8 cellular contexts compared by ENCODE assay signal in the genomic region with DNA sequence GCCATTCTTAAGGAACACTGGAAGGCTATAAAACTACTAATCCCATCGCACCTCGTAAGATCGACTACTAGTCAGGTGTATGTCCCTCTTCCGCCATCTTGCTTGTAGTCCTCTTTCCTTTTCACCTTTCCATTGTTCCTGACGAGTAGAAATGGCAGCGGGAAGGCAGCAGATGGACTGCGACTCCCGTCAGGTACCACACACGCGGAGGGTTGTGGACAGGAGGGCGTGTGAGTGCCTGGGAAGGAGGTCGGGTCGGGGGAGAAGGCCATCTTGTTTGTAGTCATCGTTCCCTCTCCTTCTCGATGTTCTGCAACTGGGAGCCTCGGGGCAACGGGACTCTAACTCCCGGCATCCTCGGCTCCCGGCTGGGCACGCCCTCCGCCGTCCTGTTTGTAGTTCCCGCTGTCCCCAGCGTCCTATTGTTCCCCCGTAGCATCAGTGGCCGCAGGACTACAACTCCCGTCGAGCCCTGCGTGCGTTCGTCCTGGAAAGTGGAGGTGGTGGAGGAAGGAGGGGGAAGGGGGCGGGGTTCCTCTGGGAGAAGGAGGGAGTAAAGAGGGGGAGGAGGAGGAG. TPM values are rescaled to one million over a fixed set of nuclear protein-coding genes. Genes with fewer than 3 reads are reported as not detected.
DNase-seq lines count a peak whose midpoint lies in the region; ATAC-seq and TF ChIP-seq lines count a peak whose summit lies in the region.

No MANE protein-coding gene starts in this region.

- H3K36me3 ChIP-seq in BJ (ENCODE audit: control insufficient read depth, insufficient read depth, low read length) = peaks cover 10% of the 10 kb centered on the region

- ATAC-seq in GM19372 (IDR thresholded peaks at IDR 0.05; ENCODE audit: low read depth, unreplicated experiment) (peak; percentile 61), HG03520 (IDR thresholded peaks at IDR 0.05; ENCODE audit: unreplicated experiment) (peak; percentile 51)

- no peak for TF ChIP-seq CTCF in BJ (IDR thresholded peaks at IDR 0.05; ENCODE audit: insufficient read depth, low read depth, low read length)

- peak; percentile 98 for DNase-seq in BJ (ENCODE audit: low read depth)
- peak; percentile 99 for DNase-seq in NCI-H526 (lab: John Stamatoyannopoulos, UW)
- DNase-seq in activated CD4-positive, alpha-beta T cell treated with anti-CD3 and anti-CD28 coated beads for 48 hours = peak; percentile 97
- peak; percentile 100 for DNase-seq in kidney glomerular epithelial cell (lab: John Stamatoyannopoulos, UW)
- peak; percentile 98 for DNase-seq in stimulated activated CD4-positive, alpha-beta T cell treated with anti-CD3 and anti-CD28 coated beads, Interleukin-15, amount 100 ng/mL, for 24 hours

- POLR2A ChIA-PET in BJ (lab: Charles Lee) = no interaction called here

- no peaks in the 10 kb centered on the region for H3K27me3 ChIP-seq in BJ (ENCODE audit: control insufficient read depth, insufficient read depth, low read length)

- H3K27ac ChIP-seq in cingulate gyrus (ENCODE audit: low read depth, low read length) = peak overlapping the region; percentile 99

- CTCF ChIA-PET in BJ (lab: Yijun Ruan, JAX) = no interaction called here

- peak overlapping the region; percentile 79 for H3K4me3 ChIP-seq in BJ (ENCODE audit: low read depth, low read length)

RNA-seq across cellular contexts. Expression of a gene that starts 0.3 kb away (rescaled TPM):
- polyA plus RNA-seq in BJ (2011; rRNA removed) = 5.9 and 7.6 TPM in 2 replicates
- 5.5 and 7.6 TPM in 2 replicates for polyA minus RNA-seq in BJ (2011; rRNA and poly(A)+ RNA removed)

RNA-seq across cellular contexts. Expression of a gene that starts 25.8 kb away (rescaled TPM):
- 25.6 and 37.1 TPM in 2 replicates for polyA plus RNA-seq in BJ (2011; rRNA removed)
- polyA minus RNA-seq in BJ (2011; rRNA and poly(A)+ RNA removed) = 22.4 and 25.4 TPM in 2 replicates

RNA-seq across cellular contexts. Expression of a gene that starts 26.6 kb away (rescaled TPM):
- polyA plus RNA-seq in BJ (2011; rRNA removed) = 14.9 and 22.2 TPM in 2 replicates
- polyA minus RNA-seq in BJ (2011; rRNA and poly(A)+ RNA removed) = 6.6 and 8.8 TPM in 2 replicates

RNA-seq across cellular contexts. Expression of a gene that starts 29.2 kb away (rescaled TPM):
- 27.4 and 27.8 TPM in 2 replicates for polyA plus RNA-seq in BJ (2011; rRNA removed)
- polyA minus RNA-seq in BJ (2011; rRNA and poly(A)+ RNA removed) = 6.5 and 9.4 TPM in 2 replicates

RNA-seq across cellular contexts. Expression of a gene that starts 34.5 kb away (rescaled TPM):
- 0.96 and 1.4 TPM in 2 replicates for polyA plus RNA-seq in BJ (2011; rRNA removed)
- 3.1 TPM in 2 replicates for polyA minus RNA-seq in BJ (2011; rRNA and poly(A)+ RNA removed)

Comparison
In these comparisons a context has a peak if more than half of its experiments do, and no peak if none do; other contexts are left out.
1. Peak in every context shown above with its lines: DNase-seq, ATAC-seq, H3K4me3 ChIP-seq and H3K27ac ChIP-seq.